In the genomic region with DNA sequence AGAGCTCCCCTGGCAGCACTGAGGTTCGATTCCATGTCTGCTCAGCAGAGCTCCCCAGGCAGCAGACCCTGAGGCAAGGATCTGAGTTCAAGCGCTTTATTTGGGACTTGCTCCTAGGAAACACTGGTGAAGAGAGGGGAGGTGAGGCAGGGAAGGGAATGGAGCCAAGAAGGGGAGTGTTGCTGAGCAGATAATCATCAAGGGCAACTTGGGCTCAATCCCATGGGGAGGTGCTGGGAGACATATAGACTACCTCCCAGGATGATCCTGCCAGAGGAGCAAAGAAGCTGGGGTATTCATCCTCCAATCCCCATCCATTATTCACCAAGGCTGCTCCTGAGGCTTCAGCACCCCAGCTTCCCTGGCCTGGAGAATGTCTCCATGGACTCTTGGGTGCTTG, we compare ENCODE assay signal across 10 cellular contexts. TPM values are rescaled to one million over a fixed set of nuclear protein-coding genes. Genes with fewer than 3 reads are reported as not detected.
"Had no signal": no experiment of that assay in that cellular context is flagged by ENCODE, and none has a peak within 500 bp of the region (broad histone marks: within the 10 kb centered on the region; RNA-seq: fewer than 3 reads in every experiment).

No MANE protein-coding gene starts in this region.

- H3K4me1 ChIP-seq: HAP-1 had no signal

- H3K36me3 ChIP-seq: HAP-1 had no signal

- H3K27ac Mint-ChIP-seq: IgD-negative memory B cell had no signal

- H3K9me3 ChIP-seq: HAP-1 had no signal

- H3K27ac ChIP-seq: GM23248, HL-60 had no signal

- DNase-seq: GM23248, GOT3, H7, KBM-7 had no signal

- H3K4me3 ChIP-seq: GM23248, HAP-1 had no signal

- H3K4me3 Mint-ChIP-seq: IgD-negative memory B cell had no signal

- H3K9me3 Mint-ChIP-seq: IgD-negative memory B cell had no signal

- H3K36me3 Mint-ChIP-seq: IgD-negative memory B cell had no signal

- H2AFZ ChIP-seq: GM23248 had no signal

RNA-seq across cellular contexts. Expression of a gene that starts 47.0 kb away (rescaled TPM):
- total RNA-seq: GM23248, H4, HepG2, HT1080 had no signal
